ENCODE assay signal across 8 cellular contexts in the genomic region with DNA sequence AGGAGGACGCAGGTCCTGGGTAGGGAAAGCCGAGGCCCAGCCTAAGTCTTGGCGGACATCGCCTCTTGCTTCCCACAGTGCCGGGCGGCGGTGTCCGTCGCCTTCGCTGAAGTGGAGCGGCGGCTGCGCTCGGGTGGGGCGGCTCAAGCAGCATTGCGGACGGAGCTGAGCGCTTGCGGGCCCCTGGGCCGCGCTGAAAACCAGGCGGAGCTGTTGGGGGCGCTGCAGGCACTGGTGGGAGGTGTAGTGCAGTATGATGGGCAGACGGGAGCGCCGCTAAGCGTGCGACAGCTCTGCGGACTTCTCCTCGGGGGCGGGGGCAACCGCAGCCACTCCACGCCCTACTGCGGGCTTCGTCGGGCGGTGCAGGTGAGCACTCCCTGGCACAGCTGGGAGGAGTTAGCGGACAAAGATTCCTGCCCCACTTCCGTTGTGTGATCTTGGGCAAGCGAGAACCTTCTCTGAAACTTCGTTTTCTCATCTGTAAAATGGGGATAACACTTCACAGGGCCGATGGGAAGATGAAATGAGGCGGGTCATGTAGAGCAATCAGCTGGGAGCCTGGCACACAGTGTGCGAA. TPM values are rescaled to one million over a fixed set of nuclear protein-coding genes. Genes with fewer than 3 reads are reported as not detected.
DNase-seq lines count a peak whose midpoint lies in the region; FAIRE-seq and TF ChIP-seq lines count a peak whose summit lies in the region.

No MANE protein-coding gene starts in this region.

- H3K27me3 ChIP-seq in MG63 = no peaks in the 10 kb centered on the region

- no peaks in the 10 kb centered on the region for H3K9me3 ChIP-seq in MG63

- peak; percentile 6; the same call in 1 of the 2 replicates for TF ChIP-seq POLR2A in H54 (IDR thresholded peaks at IDR 0.05; ENCODE audit: low read depth, low read length)

- H3K4me3 ChIP-seq in GM08714 (ENCODE audit: low read length) (peak overlapping the region; percentile 64), MG63 (peak overlapping the region; percentile 55), astrocyte of the cerebellum (ENCODE audit: low read depth, low read length) (peak overlapping the region; percentile 48)

- peak; percentile 74 for FAIRE-seq in H54 (lab: Jason Lieb, UNC)

- H3K36me3 ChIP-seq in MG63 = no peaks in the 10 kb centered on the region

- in situ Hi-C loops in astrocyte of the cerebellum (cut with HindIII; ENCODE audit: low sequenced_read_pairs) = no loop called here

- DNase-seq in H54 (ENCODE audit: insufficient read length, low spot score) (peak; percentile 87), MG63 (peak; percentile 73), T-helper 1 cell (peak; percentile 34 to 82 (median 52)), astrocyte of the cerebellum (ENCODE audit: low read depth) (no peak), iPS-NIHi11 (ENCODE audit: low spot score) (peak; percentile 92), KG1 (lab: John Stamatoyannopoulos, UW) (no peak)
- peak; percentile 59 to 72 for DNase-seq in stimulated activated CD4-positive, alpha-beta T cell treated with anti-CD3 and anti-CD28 coated beads, Interleukin-15, amount 100 ng/mL, for 48 hours (ENCODE audit: low read depth in 2 of 2)

- TF ChIP-seq CTCF in astrocyte of the cerebellum (IDR thresholded peaks at IDR 0.05; ENCODE audit: low read depth, low read length, missing control alignments) = peak; percentile 20

RNA-seq across cellular contexts. Expression of a gene that starts 4.3 kb away (rescaled TPM):
- 0.33 TPM in 1 of 2 replicates, not detected in the other for total RNA-seq in MG63 (2014; rRNA removed; shearing (Covaris generic); ENCODE audit: low replicate concordance)

Comparison
In these comparisons a context has a peak if more than half of its experiments do, and no peak if none do; other contexts are left out.
1. DNase-seq: peak in H54 (single experiment), MG63 (single experiment), T-helper 1 cell (5 of 5), iPS-NIHi11 (single experiment) and stimulated activated CD4-positive, alpha-beta T cell treated with anti-CD3 and anti-CD28 coated beads, Interleukin-15, amount 100 ng/mL, for 48 hours (2 of 2); none in astrocyte of the cerebellum (single experiment) and KG1 (single experiment).
2. Peak in every context shown above with its lines, with median percentiles within 50 percentile points of each other: H3K4me3 ChIP-seq.